10 cellular contexts compared by ENCODE assay signal in genomic region chr14:56195727-56196126, GRCh38.
DNase-seq lines count a peak whose midpoint lies in the region; ATAC-seq and TF ChIP-seq lines count a peak whose summit lies in the region.
"Had no signal": no experiment of that assay in that cellular context is flagged by ENCODE, and none has a peak within 500 bp of the region (broad histone marks: within the 10 kb centered on the region; RNA-seq: fewer than 3 reads in every experiment).

No MANE protein-coding gene starts in this region.

- H3K27me3 ChIP-seq in kidney epithelial cell (ENCODE audit: control insufficient read depth, insufficient read depth, low read length) (no peaks in the 10 kb centered on the region), prostate gland (replicated peaks; ENCODE audit: insufficient read depth) (no peaks in the 10 kb centered on the region)

- TF ChIP-seq CTCF in GM10266 (IDR thresholded peaks at IDR 0.05; ENCODE audit: control insufficient read depth, insufficient read depth, low read depth, missing control alignments) = no peak
- no peak for TF ChIP-seq CTCF in kidney epithelial cell (IDR thresholded peaks at IDR 0.05; ENCODE audit: insufficient read depth, low read length, poor library complexity, severe bottlenecking)
- no peak for TF ChIP-seq CTCF in prostate gland (IDR thresholded peaks at IDR 0.05)

- CTCF ChIA-PET in T-cell (lab: Charles Lee) = no interaction called here

- 72% methylated on average over 6 of the region's 6 CpGs for WGBS in prostate gland

- intact Hi-C loops in posterior vena cava (cut with DNase I) = no loop called here
- intact Hi-C loops in prostate gland (cut with DNase I) = loop anchor here (5.0 kb wide), 1 partner anchor 78 kb away; the partner anchor contains the start of gene PELI2

- no peaks in the 10 kb centered on the region for H3K4me1 ChIP-seq in prostate gland (replicated peaks)

- no peaks in the 10 kb centered on the region for H3K36me3 Mint-ChIP-seq in T-cell

- no peak overlapping the region for H3K27ac ChIP-seq in prostate gland
- H3K27ac ChIP-seq: VCaP had no signal

- peak; percentile 19 for DNase-seq in GM10266 (ENCODE audit: extremely low spot score)
- DNase-seq in HK-2 (ENCODE audit: unreplicated experiment) = peak; percentile 46
- DNase-seq in T-cell = peak in 2 of 34 experiments; percentile 7 to 24
- peak; percentile 34 for DNase-seq in kidney epithelial cell (ENCODE audit: low read depth)
- DNase-seq in posterior vena cava (ENCODE audit: low spot score) = no peak
- DNase-seq in prostate gland (ENCODE audit: low spot score) = no peak
- DNase-seq in NCI-H526 treated with DMSO at 0.1 percent for 48 hours (lab: John Stamatoyannopoulos, UW) = no peak

- H3K9me3 Mint-ChIP-seq in T-cell = no peaks in the 10 kb centered on the region
- H3K9me3 Mint-ChIP-seq: neural crest cell had no signal

- peak overlapping the region in 2 of 3 donors; percentile 39 to 53 for H3K4me3 Mint-ChIP-seq in T-cell
- H3K4me3 Mint-ChIP-seq: neural crest cell had no signal

- TF ChIP-seq POLR2A in prostate gland (IDR thresholded peaks at IDR 0.05) = no peak

- H3K9me3 ChIP-seq in prostate gland = no peaks in the 10 kb centered on the region

- H3K4me1 Mint-ChIP-seq in T-cell = peaks cover 30 to 32% (median 31%) of the 10 kb centered on the region in 3 donors

- no peaks in the 10 kb centered on the region for H3K36me3 ChIP-seq in kidney epithelial cell (ENCODE audit: control insufficient read depth, insufficient read depth, low read length)
- no peaks in the 10 kb centered on the region for H3K36me3 ChIP-seq in prostate gland

- POLR2A ChIA-PET in T-cell (lab: Charles Lee) = no interaction called here

- H3K27ac Mint-ChIP-seq in T-cell = peak overlapping the region; percentile 71 to 82

- peak; percentile 60 for ATAC-seq in GM21381 (IDR thresholded peaks at IDR 0.05; ENCODE audit: unreplicated experiment)
- ATAC-seq in T-cell (replicated peaks in 1 of 4) = peak; percentile 27 to 68 (median 48)

- no peaks in the 10 kb centered on the region for H3K27me3 Mint-ChIP-seq in T-cell

- H3K4me3 ChIP-seq in kidney epithelial cell (ENCODE audit: low read depth, low read length) (no peak overlapping the region), prostate gland (no peak overlapping the region)

Comparison
In these comparisons a context has a peak if more than half of its experiments do, and no peak if none do; other contexts are left out.
1. DNase-seq: peak in GM10266 (single experiment), HK-2 (single experiment) and kidney epithelial cell (single experiment); none in posterior vena cava (single experiment), prostate gland (single experiment) and NCI-H526 treated with DMSO at 0.1 percent for 48 hours (single experiment).